In the genomic region with DNA sequence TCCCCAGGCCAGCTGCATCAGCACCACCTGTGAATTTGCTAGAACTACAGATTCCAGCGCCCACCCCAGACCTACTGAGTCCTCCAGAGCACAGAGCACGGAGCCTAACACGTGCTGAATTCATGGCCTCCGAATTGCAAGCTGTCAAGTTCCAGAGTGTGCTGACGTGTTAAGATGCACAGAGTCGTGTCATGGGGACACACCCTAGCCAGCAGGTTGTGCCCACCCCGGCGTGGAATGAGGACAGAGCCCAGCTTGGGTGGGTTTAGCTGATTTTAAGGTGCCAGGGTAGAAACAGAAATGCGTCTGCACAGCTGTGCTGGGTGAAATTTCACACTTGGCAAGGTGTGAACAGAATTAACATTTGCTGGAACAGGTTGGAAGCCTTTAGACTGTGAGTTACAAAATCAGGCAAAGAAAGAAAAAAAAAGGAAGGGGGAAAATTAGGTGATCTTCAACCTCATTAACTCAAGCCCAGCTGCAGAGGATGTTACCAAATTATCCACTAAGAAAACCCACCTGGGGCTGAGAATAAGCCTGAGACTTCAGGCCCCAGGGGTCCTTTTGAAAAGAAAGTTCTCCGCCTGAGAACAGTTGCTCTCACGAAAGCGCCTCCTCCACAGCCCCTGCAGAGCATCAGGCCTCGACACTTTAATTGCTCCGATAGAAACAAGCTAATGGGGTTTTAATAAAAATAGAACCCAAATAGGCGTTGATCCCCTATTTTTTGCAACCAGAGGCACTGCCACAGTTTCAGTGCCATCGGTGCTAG, we compare ENCODE assay signal across 19 cellular contexts. TPM values are rescaled to one million over a fixed set of nuclear protein-coding genes. Genes with fewer than 3 reads are reported as not detected.
A peak's percentile ranks its signal among the peaks of the same experiment; 100 is the strongest.
DNase-seq lines count a peak whose midpoint lies in the region; ATAC-seq, FAIRE-seq and TF ChIP-seq lines count a peak whose summit lies in the region.
"Had no signal": no experiment of that assay in that cellular context is flagged by ENCODE, and none has a peak within 500 bp of the region (broad histone marks: within the 10 kb centered on the region; RNA-seq: fewer than 3 reads in every experiment).

No MANE protein-coding gene starts in this region.

- H3K4me2 ChIP-seq in K562 (ENCODE audit: insufficient read depth, low read length), result no peak overlapping the region

- TF ChIP-seq POLR2A in K562 (conservative IDR thresholded peaks at IDR 0.05), result no peak

- H3K27ac Mint-ChIP-seq in neural crest cell (ENCODE audit: unreplicated experiment), result peak overlapping the region; percentile 35
- H3K27ac Mint-ChIP-seq in osteocyte (ENCODE audit: unreplicated experiment), result no peak overlapping the region
- H3K27ac Mint-ChIP-seq in CD4-positive, alpha-beta T cell, result no peak overlapping the region
- H3K27ac Mint-ChIP-seq: activated CD4-positive, alpha-beta memory T cell treated with anti-CD3 and anti-CD28 coated beads, Interleukin-2, amount 10 ng/mL, durations not matched to agents 7 days and 5 days; stimulated activated memory B cell treated with anti-CD40 and anti-IgM and Interleukin-4, amounts not matched to agents 10 μg/mL and 1 μg/mL and 100 μg/mL, for 72 hours had no signal

- H3K27ac ChIP-seq in K562 (ENCODE audit: extremely low read depth, low read depth, low read length) (no peak overlapping the region), SJCRH30 (no peak overlapping the region), dorsolateral prefrontal cortex (no peak overlapping the region)
- no peak overlapping the region for H3K27ac ChIP-seq in CD4-positive, alpha-beta T cell (ENCODE audit: low read depth, low read length)
- H3K27ac ChIP-seq: neutrophil, tibial artery had no signal

- no peaks in the 10 kb centered on the region for H3K36me3 ChIP-seq in K562 (ENCODE audit: control insufficient read depth, insufficient read depth, low read length)
- H3K36me3 ChIP-seq in SJCRH30, result no peaks in the 10 kb centered on the region
- H3K36me3 ChIP-seq: gastrocnemius medialis, HAP-1, neutrophil, tibial artery had no signal

- H3K36me3 Mint-ChIP-seq in neural crest cell (ENCODE audit: low read depth) (no peaks in the 10 kb centered on the region), osteocyte (ENCODE audit: unreplicated experiment) (no peaks in the 10 kb centered on the region)
- H3K36me3 Mint-ChIP-seq in CD4-positive, alpha-beta T cell (ENCODE audit: low read depth), result no peaks in the 10 kb centered on the region
- H3K36me3 Mint-ChIP-seq: stimulated activated memory B cell treated with anti-CD40 and anti-IgM and Interleukin-4, amounts not matched to agents 10 μg/mL and 1 μg/mL and 100 μg/mL, for 72 hours had no signal

- no TSS peak for BruUV-seq in K562 (replicated peaks; lab: Mats Ljungman, UMichigan)

- H3K9ac ChIP-seq in K562 (ENCODE audit: insufficient read depth in 1 of 2, low read depth in 2 of 2, low read length in 2 of 2), result no peak overlapping the region

- H3K27me3 ChIP-seq in K562 (ENCODE audit: control insufficient read depth in 2 of 2, insufficient read depth in 2 of 2, low read length in 2 of 2), result peaks cover 5% of the 10 kb centered on the region in 2 experiments; a peak in 2 of 5 replicates
- H3K27me3 ChIP-seq in SJCRH30, result no peaks in the 10 kb centered on the region; the same call in 1 of the 2 replicates
- H3K27me3 ChIP-seq in dorsolateral prefrontal cortex, result no peaks in the 10 kb centered on the region
- H3K27me3 ChIP-seq in CD4-positive, alpha-beta T cell (ENCODE audit: control insufficient read depth, insufficient read depth, low read length), result no peaks in the 10 kb centered on the region
- H3K27me3 ChIP-seq: gastrocnemius medialis had no signal

- intact Hi-C loops in K562 (cut with micrococcal nuclease) (no loop called here), dorsolateral prefrontal cortex (cut with DNase I) (no loop called here)
- intact Hi-C loops in CD4-positive, alpha-beta T cell (cut with DNase I, micrococcal nuclease), result no loop called here

- no peaks in the 10 kb centered on the region for H4K20me1 ChIP-seq in K562 (replicated peaks; ENCODE audit: control insufficient read depth, insufficient read depth, low read length)

- in situ Hi-C loops in K562 (cut with MboI), result no loop called here

- POLR2A ChIA-PET in K562 (lab: Yijun Ruan, JAX), result interaction anchor here (0.7 to 2.0 kb wide), 4 partner anchors 10 to 85 kb away, joined by 3 to 4 read pairs (median 4); no protein-coding TSS in a partner anchor
- POLR2A ChIA-PET in CD4-positive, alpha-beta T cell (lab: Charles Lee), result no interaction called here

- H3K9me1 ChIP-seq in K562 (ENCODE audit: control insufficient read depth, insufficient read depth, low read length), result peaks cover 2% of the 10 kb centered on the region

- no peak for TF ChIP-seq CTCF in K562 (IDR thresholded peaks at IDR 0.05 in 2 of 3, conservative IDR thresholded peaks at IDR 0.05 in 1 of 3; ENCODE audit: insufficient read depth in 2 of 3, low read depth in 1 of 3, low read length in 3 of 3)
- TF ChIP-seq CTCF in neural crest cell (conservative IDR thresholded peaks at IDR 0.05), result no peak
- no peak for TF ChIP-seq CTCF in osteocyte (IDR thresholded peaks at IDR 0.05)
- TF ChIP-seq CTCF in dorsolateral prefrontal cortex (IDR thresholded peaks at IDR 0.05 in 54 of 56, conservative IDR thresholded peaks at IDR 0.05 in 2 of 56; ENCODE audit: low read depth in 1 of 56, partially characterized antibody in 56 of 56), result no peak
- no peak for TF ChIP-seq CTCF in CD4-positive, alpha-beta T cell (IDR thresholded peaks at IDR 0.05)

- H3K4me3 ChIP-seq in K562 (no peak overlapping the region), SJCRH30 (no peak overlapping the region), dorsolateral prefrontal cortex (no peak overlapping the region)
- H3K4me3 ChIP-seq: gastrocnemius medialis, HAP-1, tibial artery had no signal

- TF ChIP-seq EP300 in K562 (IDR thresholded peaks at IDR 0.05; ENCODE audit: low read length), result no peak

- 35% methylated on average over 16 of the region's 16 CpGs for WGBS in K562 (ENCODE audit: insufficient coverage, low coverage, missing lambda C conversion rate)

- DNase-seq in ELF-1 (ENCODE audit: low read depth, low spot score) (peak; percentile 46), K562 (ENCODE audit: extremely low read depth in 1 of 4, low spot score in 3 of 4) (no peak), neural crest cell (ENCODE audit: low read depth, low spot score) (no peak), SJCRH30 (no peak), osteocyte (ENCODE audit: extremely low spot score, unreplicated experiment) (no peak), dorsolateral prefrontal cortex (no peak)
- DNase-seq in CD4-positive, alpha-beta T cell, result no peak
- DNase-seq: activated CD4-positive, alpha-beta memory T cell treated with anti-CD3 and anti-CD28 coated beads, Interleukin-2, amount 10 ng/mL, durations not matched to agents 7 days and 5 days; activated naive CD4-positive, alpha-beta T cell treated with Interleukin-2 at 50 U/mL for 16 hours; activated T-cell treated with anti-CD3 and anti-CD28 coated beads, Interleukin-2, amount 50 U/mL, for 1 hour; amygdala; central memory CD4-positive, alpha-beta T cell; NCI-H187 treated with DMSO at 0.1 percent for 48 hours; tibial artery had no signal

- no peaks in the 10 kb centered on the region for H3K79me2 ChIP-seq in K562 (ENCODE audit: control insufficient read depth, insufficient read depth, low read length)

- no peaks in the 10 kb centered on the region for H3K27me3 Mint-ChIP-seq in neural crest cell (ENCODE audit: low read depth)
- peaks cover 9% of the 10 kb centered on the region for H3K27me3 Mint-ChIP-seq in osteocyte (ENCODE audit: unreplicated experiment)
- H3K27me3 Mint-ChIP-seq in CD4-positive, alpha-beta T cell, result peaks cover 5% of the 10 kb centered on the region

- no peak for FAIRE-seq in K562 (lab: Jason Lieb, UNC)

- H3K4me1 ChIP-seq in K562 (replicated peaks in 1 of 2; ENCODE audit: control insufficient read depth in 2 of 2, insufficient read depth in 2 of 2, low read length in 2 of 2) (peaks cover 4 to 7% of the 10 kb centered on the region in 2 experiments; a peak in 3 of 5 replicates), SJCRH30 (peaks cover 19% of the 10 kb centered on the region)
- H3K4me1 ChIP-seq: HAP-1, tibial artery had no signal

- H3K9me3 Mint-ChIP-seq in neural crest cell, result no peaks in the 10 kb centered on the region
- H3K9me3 Mint-ChIP-seq in osteocyte (ENCODE audit: unreplicated experiment), result no peaks in the 10 kb centered on the region
- no peaks in the 10 kb centered on the region for H3K9me3 Mint-ChIP-seq in CD4-positive, alpha-beta T cell
- H3K9me3 Mint-ChIP-seq: activated CD4-positive, alpha-beta memory T cell treated with anti-CD3 and anti-CD28 coated beads, Interleukin-2, amount 10 ng/mL, durations not matched to agents 7 days and 5 days; stimulated activated memory B cell treated with anti-CD40 and anti-IgM and Interleukin-4, amounts not matched to agents 10 μg/mL and 1 μg/mL and 100 μg/mL, for 72 hours had no signal

- peak overlapping the region; percentile 19; the same call in 1 of the 2 replicates for H2AFZ ChIP-seq in K562 (ENCODE audit: low read depth, low read length)

- CTCF ChIA-PET in K562 (lab: Yijun Ruan, JAX; ENCODE audit: low intra/inter-chr PET ratio), result no interaction called here
- CTCF ChIA-PET in CD4-positive, alpha-beta T cell (lab: Charles Lee), result no interaction called here

- peak; percentile 26 for ATAC-seq in HG03432 (IDR thresholded peaks at IDR 0.05; ENCODE audit: unreplicated experiment)
- ATAC-seq in K562, result no peak
- ATAC-seq in CD4-positive, alpha-beta T cell (ENCODE audit: poor library complexity), result no peak

- no peak for TF ChIP-seq RAD21 in K562 (CRISPR knock-in tag; conservative IDR thresholded peaks at IDR 0.05 in 1 of 2, IDR thresholded peaks at IDR 0.05 in 1 of 2)

- H3K4me1 Mint-ChIP-seq in neural crest cell (no peaks in the 10 kb centered on the region), osteocyte (ENCODE audit: unreplicated experiment) (no peaks in the 10 kb centered on the region)
- H3K4me1 Mint-ChIP-seq in CD4-positive, alpha-beta T cell (ENCODE audit: low read depth), result no peaks in the 10 kb centered on the region
- H3K4me1 Mint-ChIP-seq: activated CD4-positive, alpha-beta memory T cell treated with anti-CD3 and anti-CD28 coated beads, Interleukin-2, amount 10 ng/mL, durations not matched to agents 7 days and 5 days had no signal

- H3K4me3 Mint-ChIP-seq in neural crest cell (no peak overlapping the region), osteocyte (ENCODE audit: unreplicated experiment) (no peak overlapping the region)
- H3K4me3 Mint-ChIP-seq in CD4-positive, alpha-beta T cell, result no peak overlapping the region
- H3K4me3 Mint-ChIP-seq: activated CD4-positive, alpha-beta memory T cell treated with anti-CD3 and anti-CD28 coated beads, Interleukin-2, amount 10 ng/mL, durations not matched to agents 7 days and 5 days; stimulated activated memory B cell treated with anti-CD40 and anti-IgM and Interleukin-4, amounts not matched to agents 10 μg/mL and 1 μg/mL and 100 μg/mL, for 72 hours had no signal

- H3K9me3 ChIP-seq in K562 (replicated peaks; ENCODE audit: control insufficient read depth, insufficient read depth, low read depth, low read length) (no peaks in the 10 kb centered on the region), SJCRH30 (replicated peaks) (no peaks in the 10 kb centered on the region)
- no peaks in the 10 kb centered on the region for H3K9me3 ChIP-seq in CD4-positive, alpha-beta T cell (ENCODE audit: control insufficient read depth, low read length)
- H3K9me3 ChIP-seq: gastrocnemius medialis, HAP-1, neutrophil, tibial artery had no signal

RNA-seq across cellular contexts. Expression of gene GINS3, which starts 27.2 kb away (rescaled TPM):
- total RNA-seq in K562 (2011; cell fraction: chromatin; rRNA removed; ENCODE audit: low replicate concordance), result 14.3 and 15.6 TPM in 2 replicates
- total RNA-seq in K562 (2011; cell fraction: nucleolus; rRNA removed), result 9.3 and 11.7 TPM in 2 replicates
- total RNA-seq in K562 (2011; cell fraction: nucleoplasm; rRNA removed), result 13.7 and 18.9 TPM in 2 replicates
- total RNA-seq in K562 (2014; rRNA removed) (18.1 and 18.3 TPM in 2 replicates), K562 (2014; rRNA removed; fragmentation: Illumina TruSeq; extraction: Trizol) (24.9 and 25.7 TPM in 2 replicates), K562 (2015; rRNA removed; fragmentation: Illumina TruSeq; extraction: Trizol) (26.7 and 27.0 TPM in 2 replicates), K562 (2021) (17.8 and 22.5 TPM in 2 replicates), neural crest cell (22.2 and 23.7 TPM in 2 replicates), osteocyte (2.7 and 3.4 TPM in 2 replicates), dorsolateral prefrontal cortex (1 to 10 TPM; 1.6 to 9.8 (median 3.4) TPM)
- polyA plus RNA-seq in K562 (2011; rRNA removed) (18.6 and 24.6 TPM in 2 replicates), K562 (2014; fragmentation: Illumina TruSeq; extraction: Trizol) (27.7 and 31.9 TPM in 2 replicates), K562 (2014; fragmentation: Nextera tagmentation; extraction: Ambion mirVana) (10 to 100 TPM; 25.4 to 28.1 TPM), K562 (2014; rRNA removed) (17.8 and 20.6 TPM in 2 replicates)
- 14.0 and 17.9 TPM in 2 replicates for polyA plus RNA-seq in K562 (2011; cell fraction: cytosol; rRNA removed)
- 13.6 and 15.6 TPM in 2 replicates for polyA plus RNA-seq in K562 (2011; cell fraction: nucleus; rRNA removed)
- 15.0 and 17.9 TPM in 2 replicates for polyA plus RNA-seq in K562 (2012)
- 14.8 and 17.0 TPM in 2 replicates for polyA minus RNA-seq in K562 (2011; rRNA and poly(A)+ RNA removed)
- polyA minus RNA-seq in K562 (2011; cell fraction: cytosol; rRNA and poly(A)+ RNA removed), result 6.7 and 9.9 TPM in 2 replicates
- polyA minus RNA-seq in K562 (2011; cell fraction: nucleus; rRNA and poly(A)+ RNA removed), result 6.3 and 6.7 TPM in 2 replicates
- total RNA-seq in SJCRH30 (2014; rRNA removed; shearing (Covaris generic)), result 41.8 and 46.4 TPM in 2 replicates
- under 1 TPM; 0.27 to 0.36 TPM for total RNA-seq in CD4-positive, alpha-beta T cell
